1 cellular context compared by ENCODE assay signal in the genomic region with DNA sequence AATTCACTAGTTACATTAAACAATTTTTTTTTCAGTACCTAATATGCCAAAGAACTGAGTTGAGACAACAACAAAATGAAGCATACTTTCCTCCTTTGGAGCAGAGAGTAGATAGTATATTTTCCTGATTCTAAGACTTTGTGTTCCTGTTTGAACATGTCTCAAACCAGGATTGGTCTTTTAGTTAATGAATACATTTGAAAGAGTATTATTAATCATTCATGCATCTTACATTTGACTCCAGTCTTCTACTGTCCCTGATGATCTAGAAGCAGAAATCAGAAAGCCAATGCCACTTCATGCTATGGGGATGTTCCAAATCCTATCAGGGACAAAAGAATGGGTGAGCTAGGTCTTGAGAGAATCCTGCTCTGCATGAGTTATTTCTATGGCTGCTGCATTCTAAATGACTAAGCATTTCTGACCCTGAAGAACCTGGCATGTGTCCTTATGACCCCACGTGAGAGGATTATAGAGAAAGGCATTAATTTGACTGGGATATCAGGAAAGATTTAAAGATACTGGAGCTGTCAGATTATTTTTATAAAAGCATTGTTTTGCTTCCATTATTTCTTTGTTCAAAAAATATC.
TF ChIP-seq lines count a peak whose summit lies in the region.

No MANE protein-coding gene starts in this region.

TF ChIP-seq in K562, 482 proteins besides CTCF, POLR2A, EP300 and RAD21 (continued from another document and continues in another):
- TF ChIP-seq, protein P1, sequence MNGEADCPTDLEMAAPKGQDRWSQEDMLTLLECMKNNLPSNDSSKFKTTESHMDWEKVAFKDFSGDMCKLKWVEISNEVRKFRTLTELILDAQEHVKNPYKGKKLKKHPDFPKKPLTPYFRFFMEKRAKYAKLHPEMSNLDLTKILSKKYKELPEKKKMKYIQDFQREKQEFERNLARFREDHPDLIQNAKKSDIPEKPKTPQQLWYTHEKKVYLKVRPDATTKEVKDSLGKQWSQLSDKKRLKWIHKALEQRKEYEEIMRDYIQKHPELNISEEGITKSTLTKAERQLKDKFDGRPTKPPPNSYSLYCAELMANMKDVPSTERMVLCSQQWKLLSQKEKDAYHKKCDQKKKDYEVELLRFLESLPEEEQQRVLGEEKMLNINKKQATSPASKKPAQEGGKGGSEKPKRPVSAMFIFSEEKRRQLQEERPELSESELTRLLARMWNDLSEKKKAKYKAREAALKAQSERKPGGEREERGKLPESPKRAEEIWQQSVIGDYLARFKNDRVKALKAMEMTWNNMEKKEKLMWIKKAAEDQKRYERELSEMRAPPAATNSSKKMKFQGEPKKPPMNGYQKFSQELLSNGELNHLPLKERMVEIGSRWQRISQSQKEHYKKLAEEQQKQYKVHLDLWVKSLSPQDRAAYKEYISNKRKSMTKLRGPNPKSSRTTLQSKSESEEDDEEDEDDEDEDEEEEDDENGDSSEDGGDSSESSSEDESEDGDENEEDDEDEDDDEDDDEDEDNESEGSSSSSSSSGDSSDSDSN (IDR thresholded peaks at IDR 0.05; ENCODE audit: borderline replicate concordance in 1 of 2, low read depth in 2 of 2, low read length in 2 of 2), result no peak
- TF ChIP-seq ERF (CRISPR knock-in tag; IDR thresholded peaks at IDR 0.05), result no peak
- TF ChIP-seq NR4A1 (CRISPR knock-in tag; IDR thresholded peaks at IDR 0.05), result no peak
- TF ChIP-seq NR4A1 (tag; IDR thresholded peaks at IDR 0.05), result no peak
- no peak for TF ChIP-seq SP1 (CRISPR knock-in tag; IDR thresholded peaks at IDR 0.05)
- TF ChIP-seq CHD1 (IDR thresholded peaks at IDR 0.05; ENCODE audit: low read length), result no peak
- TF ChIP-seq ZNF324 (CRISPR knock-in tag; IDR thresholded peaks at IDR 0.05), result no peak
- no peak for TF ChIP-seq MCM5 (IDR thresholded peaks at IDR 0.05; ENCODE audit: low read depth)
- TF ChIP-seq WHSC1 (IDR thresholded peaks at IDR 0.05; ENCODE audit: low read length), result no peak
- no peak for TF ChIP-seq FOXA1 (IDR thresholded peaks at IDR 0.05; ENCODE audit: borderline replicate concordance)
- TF ChIP-seq ID3 (CRISPR knock-in tag; IDR thresholded peaks at IDR 0.05), result no peak
- no peak for TF ChIP-seq ID3 (tag; IDR thresholded peaks at IDR 0.05)
- no peak for TF ChIP-seq ZNF57 (CRISPR knock-in tag; IDR thresholded peaks at IDR 0.05)
- TF ChIP-seq, protein P2, sequence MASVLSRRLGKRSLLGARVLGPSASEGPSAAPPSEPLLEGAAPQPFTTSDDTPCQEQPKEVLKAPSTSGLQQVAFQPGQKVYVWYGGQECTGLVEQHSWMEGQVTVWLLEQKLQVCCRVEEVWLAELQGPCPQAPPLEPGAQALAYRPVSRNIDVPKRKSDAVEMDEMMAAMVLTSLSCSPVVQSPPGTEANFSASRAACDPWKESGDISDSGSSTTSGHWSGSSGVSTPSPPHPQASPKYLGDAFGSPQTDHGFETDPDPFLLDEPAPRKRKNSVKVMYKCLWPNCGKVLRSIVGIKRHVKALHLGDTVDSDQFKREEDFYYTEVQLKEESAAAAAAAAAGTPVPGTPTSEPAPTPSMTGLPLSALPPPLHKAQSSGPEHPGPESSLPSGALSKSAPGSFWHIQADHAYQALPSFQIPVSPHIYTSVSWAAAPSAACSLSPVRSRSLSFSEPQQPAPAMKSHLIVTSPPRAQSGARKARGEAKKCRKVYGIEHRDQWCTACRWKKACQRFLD (CRISPR knock-in tag; IDR thresholded peaks at IDR 0.05), result 0 out of 2 replicates have a peak, but pooled peaks have one; percentile 26
- no peak for TF ChIP-seq NFIX (CRISPR knock-in tag; IDR thresholded peaks at IDR 0.05; ENCODE audit: low read depth)
- no peak for TF ChIP-seq RBM15 (IDR thresholded peaks at IDR 0.05; ENCODE audit: insufficient read depth, low read length)
- 0 out of 2 replicates have a peak, but pooled peaks have one; percentile 39 for TF ChIP-seq CREB3 (tag; conservative IDR thresholded peaks at IDR 0.05; ENCODE audit: low read depth)
- no peak for TF ChIP-seq TRIM25 (IDR thresholded peaks at IDR 0.05; ENCODE audit: borderline replicate concordance)
- no peak for TF ChIP-seq SLC30A9 (CRISPR knock-in tag; IDR thresholded peaks at IDR 0.05)
- TF ChIP-seq ZNF780A (CRISPR knock-in tag; IDR thresholded peaks at IDR 0.05), result no peak
- TF ChIP-seq ETV6 (IDR thresholded peaks at IDR 0.05; ENCODE audit: borderline replicate concordance in 1 of 2, low read depth in 2 of 2, low read length in 1 of 2), result no peak
- TF ChIP-seq ETV6 (CRISPR knock-in tag; IDR thresholded peaks at IDR 0.05; ENCODE audit: borderline replicate concordance), result no peak
- TF ChIP-seq KAT2B (IDR thresholded peaks at IDR 0.05; ENCODE audit: low read depth, low read length), result no peak
- no peak for TF ChIP-seq CBX8 (IDR thresholded peaks at IDR 0.05; ENCODE audit: borderline replicate concordance, extremely low read depth, low read depth, low read length, poor library complexity, severe bottlenecking)
- TF ChIP-seq SRSF3 (IDR thresholded peaks at IDR 0.05; ENCODE audit: insufficient read depth, low read length), result no peak
- TF ChIP-seq SMAD2 (IDR thresholded peaks at IDR 0.05; ENCODE audit: low read depth, low read length), result no peak
- TF ChIP-seq FOXJ3 (CRISPR knock-in tag; IDR thresholded peaks at IDR 0.05), result no peak
- TF ChIP-seq ZNF830 (CRISPR knock-in tag; IDR thresholded peaks at IDR 0.05), result no peak
- no peak for TF ChIP-seq ZNF197 (CRISPR knock-in tag; IDR thresholded peaks at IDR 0.05; ENCODE audit: low read depth)
- no peak for TF ChIP-seq ZFP36 (IDR thresholded peaks at IDR 0.05; ENCODE audit: low read depth, low read length, partially characterized antibody)
- TF ChIP-seq RFX1 (IDR thresholded peaks at IDR 0.05), result no peak
- peak; percentile 59 for TF ChIP-seq BRD9 (IDR thresholded peaks at IDR 0.05; ENCODE audit: low read depth, partially characterized antibody)
- TF ChIP-seq, protein P3, sequence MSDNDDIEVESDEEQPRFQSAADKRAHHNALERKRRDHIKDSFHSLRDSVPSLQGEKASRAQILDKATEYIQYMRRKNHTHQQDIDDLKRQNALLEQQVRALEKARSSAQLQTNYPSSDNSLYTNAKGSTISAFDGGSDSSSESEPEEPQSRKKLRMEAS (CRISPR knock-in tag; IDR thresholded peaks at IDR 0.05), result no peak
- TF ChIP-seq SP2 (IDR thresholded peaks at IDR 0.05; ENCODE audit: extremely low read depth, low read depth, low read length, poor library complexity, severe bottlenecking), result no peak
- TF ChIP-seq, protein P4, sequence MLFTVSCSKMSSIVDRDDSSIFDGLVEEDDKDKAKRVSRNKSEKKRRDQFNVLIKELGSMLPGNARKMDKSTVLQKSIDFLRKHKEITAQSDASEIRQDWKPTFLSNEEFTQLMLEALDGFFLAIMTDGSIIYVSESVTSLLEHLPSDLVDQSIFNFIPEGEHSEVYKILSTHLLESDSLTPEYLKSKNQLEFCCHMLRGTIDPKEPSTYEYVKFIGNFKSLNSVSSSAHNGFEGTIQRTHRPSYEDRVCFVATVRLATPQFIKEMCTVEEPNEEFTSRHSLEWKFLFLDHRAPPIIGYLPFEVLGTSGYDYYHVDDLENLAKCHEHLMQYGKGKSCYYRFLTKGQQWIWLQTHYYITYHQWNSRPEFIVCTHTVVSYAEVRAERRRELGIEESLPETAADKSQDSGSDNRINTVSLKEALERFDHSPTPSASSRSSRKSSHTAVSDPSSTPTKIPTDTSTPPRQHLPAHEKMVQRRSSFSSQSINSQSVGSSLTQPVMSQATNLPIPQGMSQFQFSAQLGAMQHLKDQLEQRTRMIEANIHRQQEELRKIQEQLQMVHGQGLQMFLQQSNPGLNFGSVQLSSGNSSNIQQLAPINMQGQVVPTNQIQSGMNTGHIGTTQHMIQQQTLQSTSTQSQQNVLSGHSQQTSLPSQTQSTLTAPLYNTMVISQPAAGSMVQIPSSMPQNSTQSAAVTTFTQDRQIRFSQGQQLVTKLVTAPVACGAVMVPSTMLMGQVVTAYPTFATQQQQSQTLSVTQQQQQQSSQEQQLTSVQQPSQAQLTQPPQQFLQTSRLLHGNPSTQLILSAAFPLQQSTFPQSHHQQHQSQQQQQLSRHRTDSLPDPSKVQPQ (CRISPR knock-in tag; IDR thresholded peaks at IDR 0.05; ENCODE audit: borderline replicate concordance), result no peak
- TF ChIP-seq ZKSCAN3 (CRISPR knock-in tag; IDR thresholded peaks at IDR 0.05), result no peak
- TF ChIP-seq GABPA (tag; conservative IDR thresholded peaks at IDR 0.05; ENCODE audit: low read depth), result no peak
- no peak for TF ChIP-seq ZNF408 (CRISPR knock-in tag; IDR thresholded peaks at IDR 0.05; ENCODE audit: low read depth)
- TF ChIP-seq ZNF124 (CRISPR knock-in tag; IDR thresholded peaks at IDR 0.05), result no peak
- TF ChIP-seq U2AF2 (optimal IDR thresholded peaks at IDR 0.05; ENCODE audit: low read depth, low read length), result no peak
- no peak for TF ChIP-seq PPARD (CRISPR knock-in tag; IDR thresholded peaks at IDR 0.05)
- no peak for TF ChIP-seq GMEB1 (CRISPR knock-in tag; IDR thresholded peaks at IDR 0.05)
- TF ChIP-seq HDAC8 (tag; IDR thresholded peaks at IDR 0.05), result no peak
- 0 out of 2 replicates have a peak, but pooled peaks have one; percentile 26 for TF ChIP-seq ESRRA (IDR thresholded peaks at IDR 0.05; ENCODE audit: borderline replicate concordance, low read depth)
- TF ChIP-seq CREB1 (IDR thresholded peaks at IDR 0.05), result no peak
- no peak for TF ChIP-seq CREB1 (CRISPR knock-in tag; IDR thresholded peaks at IDR 0.05)
- no peak for TF ChIP-seq SRSF1 (IDR thresholded peaks at IDR 0.05; ENCODE audit: low read depth, low read length)
- TF ChIP-seq NRF1 (conservative IDR thresholded peaks at IDR 0.05 in 1 of 2, IDR thresholded peaks at IDR 0.05 in 1 of 2), result no peak
- no peak for TF ChIP-seq ZKSCAN1 (IDR thresholded peaks at IDR 0.05; ENCODE audit: low read depth, low read length)
- no peak for TF ChIP-seq KLF10 (CRISPR knock-in tag; IDR thresholded peaks at IDR 0.05)
- TF ChIP-seq CCNT2 (IDR thresholded peaks at IDR 0.05; ENCODE audit: borderline replicate concordance, extremely low read depth, insufficient read length, low read depth, low read length), result no peak
- no peak for TF ChIP-seq KDM5B (IDR thresholded peaks at IDR 0.05; ENCODE audit: insufficient replicate concordance, low read depth, low read length)
- no peak for TF ChIP-seq POLR2B (IDR thresholded peaks at IDR 0.05; ENCODE audit: low read depth, partially characterized antibody)
- TF ChIP-seq ZBTB9 (CRISPR knock-in tag; IDR thresholded peaks at IDR 0.05), result no peak
- TF ChIP-seq MAZ (CRISPR knock-in tag; conservative IDR thresholded peaks at IDR 0.05 in 1 of 2, IDR thresholded peaks at IDR 0.05 in 1 of 2), result 0 out of 4 replicates have a peak, but pooled peaks of 1 of the 2 experiments have one; percentile 15
- no peak for TF ChIP-seq PHF8 (IDR thresholded peaks at IDR 0.05; ENCODE audit: borderline replicate concordance, low read length)
- peak; percentile 65 for TF ChIP-seq TBP (optimal IDR thresholded peaks at IDR 0.05; ENCODE audit: low read depth, low read length)
- TF ChIP-seq, protein P5, sequence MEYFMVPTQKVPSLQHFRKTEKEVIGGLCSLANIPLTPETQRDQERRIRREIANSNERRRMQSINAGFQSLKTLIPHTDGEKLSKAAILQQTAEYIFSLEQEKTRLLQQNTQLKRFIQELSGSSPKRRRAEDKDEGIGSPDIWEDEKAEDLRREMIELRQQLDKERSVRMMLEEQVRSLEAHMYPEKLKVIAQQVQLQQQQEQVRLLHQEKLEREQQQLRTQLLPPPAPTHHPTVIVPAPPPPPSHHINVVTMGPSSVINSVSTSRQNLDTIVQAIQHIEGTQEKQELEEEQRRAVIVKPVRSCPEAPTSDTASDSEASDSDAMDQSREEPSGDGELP (CRISPR knock-in tag; IDR thresholded peaks at IDR 0.05; ENCODE audit: borderline replicate concordance), result no peak
- peak; percentile 8; the same call in 1 of the 2 replicates for TF ChIP-seq TAL1 (IDR thresholded peaks at IDR 0.05)
- TF ChIP-seq L3MBTL2 (IDR thresholded peaks at IDR 0.05), result no peak
